8 cellular contexts compared by ENCODE assay signal in the genomic region with DNA sequence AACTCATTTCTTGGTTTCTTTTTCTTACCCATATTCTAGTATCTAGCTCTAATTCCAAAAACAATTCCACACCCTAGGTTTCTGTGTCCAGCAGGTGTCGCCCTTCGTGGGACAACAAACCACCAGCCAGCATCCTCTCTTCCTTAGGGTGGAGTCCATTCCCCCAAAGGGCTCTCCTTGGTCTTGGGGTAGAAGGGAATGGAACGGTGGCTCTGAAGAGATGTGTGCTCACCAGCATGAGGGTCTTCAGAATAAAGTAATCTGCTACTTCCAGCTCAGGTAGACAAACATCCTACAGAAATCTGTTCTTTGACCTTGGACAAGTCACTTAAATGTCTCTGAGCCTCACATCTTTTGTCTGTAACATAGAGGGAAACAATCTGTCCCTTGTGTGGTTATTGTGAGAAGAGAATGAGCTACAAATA. TPM values are rescaled to one million over a fixed set of nuclear protein-coding genes. Genes with fewer than 3 reads are reported as not detected.
DNase-seq lines count a peak whose midpoint lies in the region; ATAC-seq and TF ChIP-seq lines count a peak whose summit lies in the region.

No MANE protein-coding gene starts in this region.

- no peak overlapping the region for H2BK5ac ChIP-seq in IMR-90 (ENCODE audit: low read depth, low read length, poor library complexity, severe bottlenecking)

- H2BK15ac ChIP-seq in IMR-90 (ENCODE audit: low read depth, low read length) = 0 out of 3 replicates have a peak overlapping the region, but pooled peaks have one; percentile 9

- H3K4me1 Mint-ChIP-seq in Calu3 (ENCODE audit: low read depth, unreplicated experiment) = peaks cover 10% of the 10 kb centered on the region

- no peaks in the 10 kb centered on the region for H4K20me1 ChIP-seq in IMR-90 (ENCODE audit: insufficient read depth, low read length)
- H4K20me1 ChIP-seq in osteoblast (ENCODE audit: insufficient read depth, low read length) = no peaks in the 10 kb centered on the region

- H2BK20ac ChIP-seq in IMR-90 (ENCODE audit: low read depth, low read length) = peak overlapping the region; percentile 43; the same call in 1 of the 2 replicates

- H3K79me1 ChIP-seq in IMR-90 (ENCODE audit: low read depth in 1 of 2, low read length in 2 of 2) = no peaks in the 10 kb centered on the region

- POLR2A ChIA-PET in IMR-90 (lab: Charles Lee; ENCODE audit: unreplicated experiment) = interaction anchor here (0.6 to 1.2 kb wide), 3 partner anchors 37 to 51 kb away, joined by 4 to 8 read pairs (median 5); no protein-coding TSS in a partner anchor

- no peak overlapping the region for H2BK120ac ChIP-seq in IMR-90 (ENCODE audit: low read depth, low read length)

- no TSS peak for BruUV-seq in Calu3 (replicated peaks; lab: Mats Ljungman, UMichigan)
- BruUV-seq in IMR-90 (replicated peaks; lab: Mats Ljungman, UMichigan) = no TSS peak

- H3K4me1 ChIP-seq in IMR-90 (ENCODE audit: control insufficient read depth, insufficient read depth, low read length) (no peaks in the 10 kb centered on the region), RWPE2 (ENCODE audit: insufficient read depth, poor library complexity, severe bottlenecking) (no peaks in the 10 kb centered on the region), osteoblast (ENCODE audit: insufficient read depth, low read length) (no peaks in the 10 kb centered on the region), tibial nerve (peaks cover 0 to 15% (median 0%) of the 10 kb centered on the region in 4 donors)

- H3K9me3 Mint-ChIP-seq in Calu3 (ENCODE audit: low read depth, unreplicated experiment) = no peaks in the 10 kb centered on the region

- no peak for TF ChIP-seq POLR2A in IMR-90 (IDR thresholded peaks at IDR 0.05; ENCODE audit: low read depth, low read length)
- TF ChIP-seq POLR2A in tibial nerve (IDR thresholded peaks at IDR 0.05) = no peak

- H3K56ac ChIP-seq in IMR-90 (ENCODE audit: extremely low read depth, insufficient read depth, low read length) = no peak overlapping the region

- DNase-seq in Calu3 (peak; percentile 86), IMR-90 (peak; percentile 73), RWPE2 (ENCODE audit: low spot score) (no peak), foreskin melanocyte (peak; percentile 65), osteoblast (ENCODE audit: insufficient read length, low spot score, missing footprints) (peak; percentile 68), tibial nerve (ENCODE audit: low spot score in 2 of 2) (peak; percentile 86 to 98)
- DNase-seq in activated T-helper 9 cell treated with anti-CD3 and anti-CD28 coated beads, Interleukin-2, amount 50 U/mL, for 16 hours (ENCODE audit: low read depth) = peak; percentile 62

- TF ChIP-seq CTCF in Calu3 (IDR thresholded peaks at IDR 0.05; ENCODE audit: unreplicated experiment) = peak; percentile 87
- peak; percentile 85 for TF ChIP-seq CTCF in IMR-90 (conservative IDR thresholded peaks at IDR 0.05; ENCODE audit: low read depth, low read length)
- TF ChIP-seq CTCF in RWPE2 (IDR thresholded peaks at IDR 0.05; ENCODE audit: poor library complexity, severe bottlenecking) = peak; percentile 86
- peak; percentile 87 for TF ChIP-seq CTCF in osteoblast (IDR thresholded peaks at IDR 0.05; ENCODE audit: extremely low read depth, low read depth, low read length)
- TF ChIP-seq CTCF in tibial nerve (IDR thresholded peaks at IDR 0.05) = peak; percentile 70 to 83 (median 77)

- H4K8ac ChIP-seq in IMR-90 (ENCODE audit: low read depth in 2 of 2, low read length in 2 of 2) = no peak overlapping the region

- H3K14ac ChIP-seq in IMR-90 (replicated peaks; ENCODE audit: low read depth, low read length) = no peak overlapping the region

- H3K9me1 ChIP-seq in IMR-90 (ENCODE audit: insufficient read depth, low read length) = no peaks in the 10 kb centered on the region

- no peaks in the 10 kb centered on the region for H3K27me3 Mint-ChIP-seq in Calu3 (ENCODE audit: unreplicated experiment)

- peaks cover 17% of the 10 kb centered on the region for H3K27me3 ChIP-seq in IMR-90 (ENCODE audit: control insufficient read depth, insufficient read depth, low read length)
- H3K27me3 ChIP-seq in RWPE2 (ENCODE audit: insufficient read depth, poor library complexity, severe bottlenecking) = peaks cover 9% of the 10 kb centered on the region
- peaks cover 41% of the 10 kb centered on the region for H3K27me3 ChIP-seq in osteoblast (ENCODE audit: insufficient read depth, low read length)
- no peaks in the 10 kb centered on the region for H3K27me3 ChIP-seq in tibial nerve

- H3K18ac ChIP-seq in IMR-90 (ENCODE audit: low read depth, low read length) = no peak overlapping the region

- no peaks in the 10 kb centered on the region for H3K79me2 ChIP-seq in osteoblast (ENCODE audit: insufficient read depth, low read length)

- H3K27ac ChIP-seq in IMR-90 (ENCODE audit: insufficient read depth, low read length) (no peak overlapping the region), RWPE2 (ENCODE audit: poor library complexity, severe bottlenecking) (no peak overlapping the region), osteoblast (ENCODE audit: low read depth, low read length) (no peak overlapping the region), tibial nerve (no peak overlapping the region)

- H3K9me3 ChIP-seq in IMR-90 (ENCODE audit: control insufficient read depth, insufficient read depth, low read length) (no peaks in the 10 kb centered on the region), RWPE2 (ENCODE audit: severe bottlenecking) (no peaks in the 10 kb centered on the region), osteoblast (ENCODE audit: low read depth, low read length) (no peaks in the 10 kb centered on the region), tibial nerve (no peaks in the 10 kb centered on the region)

- H4K5ac ChIP-seq in IMR-90 (ENCODE audit: low read depth, low read length) = no peak overlapping the region

- no peak overlapping the region for H3K4me2 ChIP-seq in IMR-90 (ENCODE audit: low read depth, low read length)
- no peak overlapping the region for H3K4me2 ChIP-seq in osteoblast (ENCODE audit: insufficient read depth, low read length)

- no peak overlapping the region for H3K9ac ChIP-seq in IMR-90 (ENCODE audit: low read depth, low read length)

- TF ChIP-seq EP300 in tibial nerve (IDR thresholded peaks at IDR 0.05) = peak in 1 of 2 donors; percentile 37

- H3K23ac ChIP-seq in IMR-90 (ENCODE audit: low read depth, low read length) = no peak overlapping the region

- H3K4me3 Mint-ChIP-seq in Calu3 (ENCODE audit: low read depth, unreplicated experiment) = no peak overlapping the region

- dilution Hi-C loops in IMR-90 (cut with HindIII; ENCODE audit: low sequenced_read_pairs, unreplicated experiment) = no loop called here

- peak; percentile 91 for ATAC-seq in IMR-90 (ENCODE audit: low read depth)
- peak; percentile 55; the same call in 1 of the 3 replicates for ATAC-seq in RWPE2 (ENCODE audit: low read depth)
- no peak for ATAC-seq in GM19324 (IDR thresholded peaks at IDR 0.05; ENCODE audit: low FRiP score, unreplicated experiment)

- H3K4me3 ChIP-seq in IMR-90 (ENCODE audit: insufficient read depth, low read depth, low read length) (no peak overlapping the region), RWPE2 (ENCODE audit: severe bottlenecking) (no peak overlapping the region), osteoblast (ENCODE audit: insufficient read depth, low read length) (no peak overlapping the region), tibial nerve (no peak overlapping the region)

- no peak overlapping the region for H3K27ac Mint-ChIP-seq in Calu3 (ENCODE audit: unreplicated experiment)

- H4K91ac ChIP-seq in IMR-90 (ENCODE audit: insufficient read depth, low read depth, low read length) = no peak overlapping the region

- TF ChIP-seq RAD21 in IMR-90 (IDR thresholded peaks at IDR 0.05; ENCODE audit: low read length) = peak; percentile 80

- no peak overlapping the region for H3K4ac ChIP-seq in IMR-90 (ENCODE audit: low read depth, low read length)

- H2AFZ ChIP-seq in IMR-90 (replicated peaks; ENCODE audit: low read length, poor library complexity) = peak overlapping the region; percentile 72
- no peak overlapping the region for H2AFZ ChIP-seq in osteoblast (ENCODE audit: low read length)

- H2AK9ac ChIP-seq in IMR-90 (replicated peaks; ENCODE audit: low read depth, low read length, poor library complexity) = peak overlapping the region; percentile 65

- in situ Hi-C loops in IMR-90 (cut with MboI; ENCODE audit: low sequenced_read_pairs) = no loop called here

- H2AK5ac ChIP-seq in IMR-90 (ENCODE audit: low read depth, low read length) = no peak overlapping the region

- CTCF ChIA-PET in Calu3 (lab: Charles Lee) (interaction anchor here (0.6 to 3.1 kb wide), 27 partner anchors 9 to 400 kb away, joined by 3 to 90 read pairs (median 4); a partner anchor contains a TSS), IMR-90 (lab: Yijun Ruan, JAX) (interaction anchor here (0.6 to 2.8 kb wide), 16 partner anchors 8 to 145 kb away, joined by 3 to 29 read pairs (median 5); a partner anchor contains a TSS)

- no peaks in the 10 kb centered on the region for H3K36me3 ChIP-seq in IMR-90 (ENCODE audit: control insufficient read depth, insufficient read depth, low read length)
- H3K36me3 ChIP-seq in RWPE2 (ENCODE audit: low read depth) = no peaks in the 10 kb centered on the region
- no peaks in the 10 kb centered on the region for H3K36me3 ChIP-seq in osteoblast (ENCODE audit: insufficient read depth, low read length)
- no peaks in the 10 kb centered on the region for H3K36me3 ChIP-seq in tibial nerve

- intact Hi-C loops in Calu3 (cut with micrococcal nuclease; ENCODE audit: unreplicated experiment) = loop anchor here (1.0 kb wide), 1 partner anchor 51 kb away; no protein-coding TSS in a partner anchor
- intact Hi-C loops in IMR-90 (cut with micrococcal nuclease) = loop anchor here (1.0 to 2.0 kb wide), 4 partner anchors 20 to 51 kb away; a partner anchor contains a TSS

- WGBS in IMR-90 (ENCODE audit: extremely low coverage in 2 of 2, insufficient read length in 1 of 2), 2 experiments = no CpG with 5 or more reads among the region's 3 CpGs
- whole genome bisulfite sequencing in tibial nerve, 2 donors = 2 to 6% methylated on average over 3 of the region's 3 CpGs

- H3K36me3 Mint-ChIP-seq in Calu3 (ENCODE audit: insufficient read depth, unreplicated experiment) = no peaks in the 10 kb centered on the region

RNA-seq across cellular contexts. Expression of a gene that starts 7.2 kb away (rescaled TPM):
- total RNA-seq in Calu3 (2022) (32.4 and 35.9 TPM in 2 replicates), IMR-90 (2012; rRNA removed) (0.18 and 0.28 TPM in 2 replicates), osteoblast (2.2 and 8.3 TPM in 2 replicates), tibial nerve (10 to 100 TPM; 15.7 to 85.0 (median 25.5) TPM)
- 0.19 and 0.20 TPM in 2 replicates for polyA plus RNA-seq in IMR-90 (2012; rRNA removed)
- 0.10 and 0.18 TPM in 2 replicates for polyA plus RNA-seq in IMR-90 (2012; cell fraction: cytosol; rRNA removed)
- polyA plus RNA-seq in IMR-90 (2012; cell fraction: nucleus; rRNA removed; ENCODE audit: low replicate concordance) = 0.14 and 0.15 TPM in 2 replicates

RNA-seq across cellular contexts. Expression of a gene that starts 19.2 kb away (rescaled TPM):
- total RNA-seq in Calu3 (2022) (98.0 and 104 TPM in 2 replicates), IMR-90 (2012; rRNA removed) (1.7 and 2.3 TPM in 2 replicates), osteoblast (9.0 and 20.0 TPM in 2 replicates), tibial nerve (10 to 100 TPM; 28.8 to 85.2 (median 34.9) TPM)
- polyA plus RNA-seq in IMR-90 (2012; rRNA removed) = 8.3 and 8.4 TPM in 2 replicates
- polyA plus RNA-seq in IMR-90 (2012; cell fraction: cytosol; rRNA removed) = 9.0 and 11.0 TPM in 2 replicates
- polyA plus RNA-seq in IMR-90 (2012; cell fraction: nucleus; rRNA removed; ENCODE audit: low replicate concordance) = 11.8 and 23.1 TPM in 2 replicates

RNA-seq across cellular contexts. Expression of a gene that starts 34.7 kb away (rescaled TPM):
- total RNA-seq in Calu3 (2022) = 351 and 356 TPM in 2 replicates
- total RNA-seq in IMR-90 (2012; rRNA removed) = 75.8 and 99.5 TPM in 2 replicates
- 140 and 144 TPM in 2 replicates for polyA plus RNA-seq in IMR-90 (2012; rRNA removed)
- polyA plus RNA-seq in IMR-90 (2012; cell fraction: cytosol; rRNA removed) = 50.6 and 64.6 TPM in 2 replicates
- 171 and 486 TPM in 2 replicates for polyA plus RNA-seq in IMR-90 (2012; cell fraction: nucleus; rRNA removed; ENCODE audit: low replicate concordance)
- total RNA-seq in osteoblast = 116 and 119 TPM in 2 replicates
- total RNA-seq in tibial nerve = 100 to 1,000 TPM; 130 to 150 (median 136) TPM
